Comparison of ENCODE assay signal across 26 cellular contexts in genomic region chr10:60262647-60263126, GRCh38.
DNase-seq lines count a peak whose midpoint lies in the region; TF ChIP-seq lines count a peak whose summit lies in the region.
"Had no signal": no experiment of that assay in that cellular context is flagged by ENCODE, and none has a peak within 500 bp of the region (broad histone marks: within the 10 kb centered on the region; RNA-seq: fewer than 3 reads in every experiment).

No MANE protein-coding gene starts in this region.

- H3K23ac ChIP-seq in mesendoderm (ENCODE audit: low read length) = no peak overlapping the region

- no peak overlapping the region for H4K5ac ChIP-seq in mesendoderm (ENCODE audit: low read length)

- H3K27ac ChIP-seq in breast epithelium (no peak overlapping the region), SU-DHL-6 (ENCODE audit: low read depth, low read length) (peak overlapping the region; percentile 22; the same call in 1 of the 2 replicates), dorsolateral prefrontal cortex (peak overlapping the region in 32 of 59 donors; percentile 0 to 60 (median 34)), mesendoderm (ENCODE audit: low read depth, low read length) (no peak overlapping the region)
- H3K27ac ChIP-seq: 22Rv1, BLaER1 had no signal

- no peak overlapping the region for H2BK15ac ChIP-seq in mesendoderm (replicated peaks; ENCODE audit: low read depth)

- H3K27me3 ChIP-seq in breast epithelium (no peaks in the 10 kb centered on the region), SU-DHL-6 (ENCODE audit: low read length) (no peaks in the 10 kb centered on the region), dorsolateral prefrontal cortex (no peaks in the 10 kb centered on the region), mesendoderm (ENCODE audit: insufficient read depth, low read length, poor library complexity) (no peaks in the 10 kb centered on the region)
- H3K27me3 ChIP-seq: BE2C, BLaER1 had no signal

- POLR2A ChIA-PET in MCF 10A (lab: Yijun Ruan, JAX) = interaction anchor here (0.7 kb wide), 1 partner anchor 175 kb away, joined by 3 read pairs; no protein-coding TSS in a partner anchor
- POLR2A ChIA-PET in activated CD4-positive, alpha-beta T cell treated with anti-CD3 and anti-CD28 coated beads, Interleukin-2, amount 10 ng/mL, durations not matched to agents 7 days and 5 days (lab: Charles Lee) = no interaction called here

- no peak overlapping the region for H3K4ac ChIP-seq in mesendoderm (ENCODE audit: low read depth, low read length)

- no peaks in the 10 kb centered on the region for H3K9me2 ChIP-seq in SU-DHL-6 (replicated peaks; ENCODE audit: insufficient read depth, low read length)

- no peak for DNase-seq in MCF 10A (ENCODE audit: unreplicated experiment)
- no peak for DNase-seq in breast epithelium (ENCODE audit: low spot score in 2 of 2)
- DNase-seq in dorsolateral prefrontal cortex = no peak
- DNase-seq in mesendoderm = peak; percentile 63
- no peak for DNase-seq in NCI-H2196 (lab: John Stamatoyannopoulos, UW; ENCODE audit: unreplicated experiment)
- DNase-seq in putamen (ENCODE audit: low spot score) = no peak
- DNase-seq in activated CD4-positive, alpha-beta T cell treated with anti-CD3 and anti-CD28 coated beads, Interleukin-2, amount 10 ng/mL, durations not matched to agents 7 days and 5 days = no peak
- DNase-seq: ACHN; BE2C; C1 segment of cervical spinal cord; CD4-positive, alpha-beta memory T cell; CD4-positive, CD25-positive, alpha-beta regulatory T cell; CD8-positive, alpha-beta memory T cell; COR-L47; DMS 273 treated with DMSO at 0.1 percent for 48 hours; DMS153; DMS53; DMS79; DND-41; EL; GDM1 had no signal

- no peak overlapping the region for H2BK120ac ChIP-seq in mesendoderm (ENCODE audit: low read depth, low read length)

- no peaks in the 10 kb centered on the region for H3K36me3 Mint-ChIP-seq in MCF 10A (ENCODE audit: insufficient read depth, unreplicated experiment)
- peaks cover 27% of the 10 kb centered on the region for H3K36me3 Mint-ChIP-seq in activated CD4-positive, alpha-beta T cell treated with anti-CD3 and anti-CD28 coated beads, Interleukin-2, amount 10 ng/mL, durations not matched to agents 7 days and 5 days (ENCODE audit: low read depth)
- H3K36me3 Mint-ChIP-seq: CD14-positive monocyte; CD4-positive, CD25-positive, alpha-beta regulatory T cell had no signal

- intact Hi-C loops in MCF 10A (cut with micrococcal nuclease) = no loop called here
- intact Hi-C loops in breast epithelium (cut with DNase I; ENCODE audit: low total_unique reads) = no loop called here
- intact Hi-C loops in dorsolateral prefrontal cortex (cut with DNase I) = no loop called here

- H3K79me1 ChIP-seq in mesendoderm (ENCODE audit: low read length) = no peaks in the 10 kb centered on the region

- CTCF ChIA-PET in MCF 10A (lab: Yijun Ruan, JAX) = interaction anchor here (2.1 kb wide), 1 partner anchor 171 kb away, joined by 4 read pairs; no protein-coding TSS in a partner anchor
- CTCF ChIA-PET in activated CD4-positive, alpha-beta T cell treated with anti-CD3 and anti-CD28 coated beads, Interleukin-2, amount 10 ng/mL, durations not matched to agents 7 days and 5 days (lab: Charles Lee) = interaction anchor here (0.6 to 1.4 kb wide), 3 partner anchors 8 to 51 kb away, joined by 3 read pairs; no protein-coding TSS in a partner anchor

- TF ChIP-seq POLR2A in breast epithelium (IDR thresholded peaks at IDR 0.05) = no peak

- H3K36me3 ChIP-seq in breast epithelium (no peaks in the 10 kb centered on the region), SU-DHL-6 (ENCODE audit: low read length) (0 out of 2 replicates have a peak, but pooled peaks cover 7% of the 10 kb centered on the region), mesendoderm (ENCODE audit: control insufficient read depth, insufficient read depth, low read length) (no peaks in the 10 kb centered on the region)
- H3K36me3 ChIP-seq: BE2C, BLaER1 had no signal

- no peak overlapping the region for H3K9ac ChIP-seq in SU-DHL-6 (ENCODE audit: low read length)
- H3K9ac ChIP-seq in mesendoderm (ENCODE audit: low read length) = no peak overlapping the region
- H3K9ac ChIP-seq: BLaER1 had no signal

- H4K20me1 ChIP-seq in SU-DHL-6 (ENCODE audit: low read depth, low read length) = no peaks in the 10 kb centered on the region
- H4K20me1 ChIP-seq: BLaER1 had no signal

- no peaks in the 10 kb centered on the region for H3K79me2 ChIP-seq in SU-DHL-6 (ENCODE audit: insufficient read depth, low read length)
- H3K79me2 ChIP-seq in mesendoderm (ENCODE audit: control insufficient read depth, insufficient read depth, low read length) = no peaks in the 10 kb centered on the region

- no peaks in the 10 kb centered on the region for H3K27me3 Mint-ChIP-seq in MCF 10A (ENCODE audit: insufficient read depth, unreplicated experiment)
- no peaks in the 10 kb centered on the region for H3K27me3 Mint-ChIP-seq in activated CD4-positive, alpha-beta T cell treated with anti-CD3 and anti-CD28 coated beads, Interleukin-2, amount 10 ng/mL, durations not matched to agents 7 days and 5 days
- H3K27me3 Mint-ChIP-seq: CD4-positive, alpha-beta memory T cell; CD4-positive, CD25-positive, alpha-beta regulatory T cell had no signal

- H3K27ac Mint-ChIP-seq in MCF 10A (ENCODE audit: low read depth, unreplicated experiment) = peak overlapping the region; percentile 42
- H3K27ac Mint-ChIP-seq in activated CD4-positive, alpha-beta T cell treated with anti-CD3 and anti-CD28 coated beads, Interleukin-2, amount 10 ng/mL, durations not matched to agents 7 days and 5 days = no peak overlapping the region
- H3K27ac Mint-ChIP-seq: CD14-positive monocyte; CD4-positive, alpha-beta memory T cell; CD4-positive, CD25-positive, alpha-beta regulatory T cell; CD8-positive, alpha-beta memory T cell had no signal

- H3K9me3 ChIP-seq in breast epithelium = no peaks in the 10 kb centered on the region
- H3K9me3 ChIP-seq in SU-DHL-6 (ENCODE audit: insufficient read depth, low read length) = no peaks in the 10 kb centered on the region
- H3K9me3 ChIP-seq: BE2C, BLaER1 had no signal

- H3K4me1 ChIP-seq in breast epithelium = no peaks in the 10 kb centered on the region
- H3K4me1 ChIP-seq in mesendoderm (ENCODE audit: control insufficient read depth, low read depth, low read length) = no peaks in the 10 kb centered on the region

- H3K18ac ChIP-seq in mesendoderm (ENCODE audit: low read length) = no peak overlapping the region

- H3F3A ChIP-seq in SU-DHL-6 (ENCODE audit: insufficient read depth) = peaks cover 23% of the 10 kb centered on the region

- no peak overlapping the region for H3K4me2 ChIP-seq in SU-DHL-6 (ENCODE audit: low read depth, low read length, poor library complexity, severe bottlenecking)
- no peak overlapping the region for H3K4me2 ChIP-seq in mesendoderm (ENCODE audit: low read length)
- H3K4me2 ChIP-seq: BLaER1 had no signal

- H2BK5ac ChIP-seq in mesendoderm (ENCODE audit: low read length) = no peak overlapping the region

- TF ChIP-seq CTCF in MCF 10A (IDR thresholded peaks at IDR 0.05; ENCODE audit: unreplicated experiment) = no peak
- no peak for TF ChIP-seq CTCF in breast epithelium (IDR thresholded peaks at IDR 0.05)
- no peak for TF ChIP-seq CTCF in SU-DHL-6 (IDR thresholded peaks at IDR 0.05; ENCODE audit: insufficient read depth, low read length, poor library complexity, severe bottlenecking)
- no peak for TF ChIP-seq CTCF in dorsolateral prefrontal cortex (IDR thresholded peaks at IDR 0.05 in 54 of 56, conservative IDR thresholded peaks at IDR 0.05 in 2 of 56; ENCODE audit: low read depth in 1 of 56, partially characterized antibody in 56 of 56)

- H3K56ac ChIP-seq in mesendoderm (ENCODE audit: low read length) = no peak overlapping the region

- H3K4me3 Mint-ChIP-seq in MCF 10A (ENCODE audit: unreplicated experiment) = no peak overlapping the region
- H3K4me3 Mint-ChIP-seq in activated CD4-positive, alpha-beta T cell treated with anti-CD3 and anti-CD28 coated beads, Interleukin-2, amount 10 ng/mL, durations not matched to agents 7 days and 5 days = no peak overlapping the region
- H3K4me3 Mint-ChIP-seq: CD14-positive monocyte; CD4-positive, alpha-beta memory T cell; CD4-positive, CD25-positive, alpha-beta regulatory T cell; CD8-positive, alpha-beta memory T cell had no signal

- H4K8ac ChIP-seq in mesendoderm (ENCODE audit: low read depth, low read length) = no peak overlapping the region

- no peak overlapping the region for H2AFZ ChIP-seq in SU-DHL-6 (ENCODE audit: low read depth, low read length, severe bottlenecking)

- no TSS peak for BruUV-seq in MCF 10A (replicated peaks; lab: Mats Ljungman, UMichigan)

- no peak overlapping the region for H2AK5ac ChIP-seq in mesendoderm (ENCODE audit: low read length)

- H3K4me3 ChIP-seq in breast epithelium (no peak overlapping the region), SU-DHL-6 (ENCODE audit: insufficient read depth, low read length, poor library complexity, severe bottlenecking) (no peak overlapping the region), dorsolateral prefrontal cortex (no peak overlapping the region), mesendoderm (ENCODE audit: low read length) (no peak overlapping the region)
- H3K4me3 ChIP-seq: BLaER1, GM12878 had no signal

- H3K4me1 Mint-ChIP-seq in MCF 10A (ENCODE audit: insufficient read depth, unreplicated experiment) = no peaks in the 10 kb centered on the region
- peaks cover 10% of the 10 kb centered on the region for H3K4me1 Mint-ChIP-seq in activated CD4-positive, alpha-beta T cell treated with anti-CD3 and anti-CD28 coated beads, Interleukin-2, amount 10 ng/mL, durations not matched to agents 7 days and 5 days
- H3K4me1 Mint-ChIP-seq: CD14-positive monocyte had no signal

- WGBS in mesendoderm (ENCODE audit: extremely low coverage, insufficient coverage, low lambda C conversion rate) = no CpG with 5 or more reads among the region's 3 CpGs

- H3K9me3 Mint-ChIP-seq in MCF 10A (ENCODE audit: unreplicated experiment) = no peaks in the 10 kb centered on the region
- H3K9me3 Mint-ChIP-seq in activated CD4-positive, alpha-beta T cell treated with anti-CD3 and anti-CD28 coated beads, Interleukin-2, amount 10 ng/mL, durations not matched to agents 7 days and 5 days = no peaks in the 10 kb centered on the region
- H3K9me3 Mint-ChIP-seq: CD4-positive, alpha-beta memory T cell; CD8-positive, alpha-beta memory T cell had no signal

Comparison
In these comparisons a context has a peak if more than half of its experiments do, and no peak if none do; other contexts are left out.
1. H3K27ac ChIP-seq: peak in SU-DHL-6 (single experiment) and dorsolateral prefrontal cortex (32 of 59); none in breast epithelium (0 of 2) and mesendoderm (single experiment).